Comparison of ENCODE assay signal across 18 cellular contexts in the genomic region with DNA sequence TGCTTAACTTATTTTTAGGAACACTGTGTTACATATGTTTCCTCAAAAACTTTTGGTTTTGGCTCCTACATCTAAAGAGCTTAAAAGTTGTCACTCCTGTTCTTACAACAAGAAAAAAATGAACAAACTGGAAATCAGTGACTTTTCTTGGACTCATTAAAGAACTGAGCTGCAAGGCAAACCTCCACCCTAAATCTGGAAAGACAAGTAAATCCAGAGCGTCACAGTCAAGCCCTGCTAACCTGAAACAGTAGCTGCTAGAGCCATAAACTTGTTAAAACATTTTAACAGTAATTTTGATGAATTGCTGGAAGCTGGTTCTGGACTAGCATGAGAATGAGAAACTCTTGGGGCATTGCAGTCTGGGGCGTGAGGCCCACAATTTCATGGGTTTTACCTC.
DNase-seq lines count a peak whose midpoint lies in the region; ATAC-seq, FAIRE-seq and TF ChIP-seq lines count a peak whose summit lies in the region.
"Had no signal": no experiment of that assay in that cellular context is flagged by ENCODE, and none has a peak within 500 bp of the region (broad histone marks: within the 10 kb centered on the region; RNA-seq: fewer than 3 reads in every experiment).

No MANE protein-coding gene starts in this region.

- no peak for ATAC-seq in GM21360 (IDR thresholded peaks at IDR 0.05; ENCODE audit: unreplicated experiment)
- ATAC-seq: HepG2 had no signal

- no peaks in the 10 kb centered on the region for H4K20me1 ChIP-seq in keratinocyte (ENCODE audit: control insufficient read depth, extremely low read depth, insufficient read depth, low read length)

- H3K79me2 ChIP-seq in keratinocyte (ENCODE audit: control insufficient read depth, insufficient read depth, low read length), result no peaks in the 10 kb centered on the region

- H3K9ac ChIP-seq in keratinocyte (ENCODE audit: control insufficient read depth, extremely low read depth, insufficient read depth, low read length), result no peak overlapping the region

- intact Hi-C loops in tibial artery (cut with DNase I; ENCODE audit: low total_unique reads), result no loop called here

- H3K36me3 ChIP-seq in keratinocyte (ENCODE audit: control insufficient read depth in 2 of 2, extremely low read depth in 1 of 2, insufficient read depth in 2 of 2, low read length in 2 of 2) (no peaks in the 10 kb centered on the region), tibial artery (no peaks in the 10 kb centered on the region)

- TF ChIP-seq CTCF in epithelial cell of esophagus (IDR thresholded peaks at IDR 0.05; ENCODE audit: insufficient read depth, low read depth, low read length, missing control alignments), result no peak
- TF ChIP-seq CTCF in keratinocyte (optimal IDR thresholded peaks at IDR 0.05 in 1 of 3, IDR thresholded peaks at IDR 0.05 in 1 of 3, conservative IDR thresholded peaks at IDR 0.05 in 1 of 3; ENCODE audit: extremely low read depth in 1 of 3, insufficient read depth in 2 of 3, low read length in 3 of 3), result no peak
- no peak for TF ChIP-seq CTCF in tibial artery (IDR thresholded peaks at IDR 0.05)

- FAIRE-seq in keratinocyte (lab: Jason Lieb, UNC), result peak; percentile 5
- FAIRE-seq: A204.1, D721Med, GM12892, GM18507, HepG2 had no signal

- H3K9me3 ChIP-seq in keratinocyte (ENCODE audit: control insufficient read depth, low read depth, low read length) (no peaks in the 10 kb centered on the region), tibial artery (no peaks in the 10 kb centered on the region)
- H3K9me3 ChIP-seq: Caco-2 had no signal

- no peak overlapping the region for H3K4me2 ChIP-seq in keratinocyte (ENCODE audit: control insufficient read depth, extremely low read depth, insufficient read depth, low read depth, low read length)

- no peaks in the 10 kb centered on the region for H3K9me1 ChIP-seq in keratinocyte (ENCODE audit: control insufficient read depth, extremely low read depth, insufficient read depth, low read length)

- dilution Hi-C loops in keratinocyte (cut with MboI; ENCODE audit: extremely low pct_ligation_motif_present, low sequenced_read_pairs), result no loop called here

- H3K4me3 ChIP-seq in epithelial cell of esophagus (ENCODE audit: low read length), result no peak overlapping the region
- H3K4me3 ChIP-seq in keratinocyte (ENCODE audit: control insufficient read depth in 2 of 3, extremely low read depth in 1 of 3, insufficient read depth in 2 of 3, low read depth in 1 of 3, low read length in 3 of 3), result no peak overlapping the region
- H3K4me3 ChIP-seq in tibial artery, result no peak overlapping the region

- H3K27ac ChIP-seq in keratinocyte (ENCODE audit: control insufficient read depth, insufficient read depth, low read length) (no peak overlapping the region), tibial artery (peak overlapping the region; percentile 24 to 49)
- H3K27ac ChIP-seq: C4-2B had no signal

- no peak overlapping the region for H2AFZ ChIP-seq in keratinocyte (ENCODE audit: control insufficient read depth, low read length)

- no peaks in the 10 kb centered on the region for H3K27me3 ChIP-seq in keratinocyte (ENCODE audit: control insufficient read depth, extremely low read depth, insufficient read depth, low read length)
- H3K27me3 ChIP-seq in tibial artery, result no peaks in the 10 kb centered on the region

- no peaks in the 10 kb centered on the region for H3K4me1 ChIP-seq in keratinocyte (ENCODE audit: control insufficient read depth, extremely low read depth, insufficient read depth, low read length)
- H3K4me1 ChIP-seq in tibial artery, result peaks cover 0 to 17% (median 0%) of the 10 kb centered on the region in 4 donors
- H3K4me1 ChIP-seq: Caco-2 had no signal

- DNase-seq in epithelial cell of esophagus (ENCODE audit: low read depth) (peak; percentile 62), keratinocyte (ENCODE audit: low read depth, low spot score) (no peak), tibial artery (no peak), EL (no peak), globus pallidus (ENCODE audit: low spot score) (no peak)
- DNase-seq: ACHN; Caco-2; CD4-positive, alpha-beta T cell; GDM1; GOT3; H7 had no signal
